17 cellular contexts compared by ENCODE assay signal in the genomic region with DNA sequence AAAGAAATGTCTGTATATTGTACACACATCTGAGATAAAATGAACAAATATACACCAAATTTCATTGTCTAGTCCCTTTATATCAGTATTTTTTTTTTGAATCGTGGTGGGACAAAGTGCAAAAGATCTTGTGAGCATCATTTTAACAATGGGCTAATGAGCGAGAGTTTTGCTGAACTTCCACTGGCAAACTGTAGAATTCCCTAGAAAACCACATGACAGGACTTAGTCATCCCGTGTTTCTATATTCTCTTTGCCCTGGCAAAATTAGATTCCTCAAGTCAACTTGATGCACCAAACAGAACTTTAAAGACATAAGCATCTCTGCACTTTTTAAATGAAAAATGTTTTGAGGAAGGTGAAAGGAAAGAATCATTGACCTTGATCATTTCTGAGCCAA.
"Had no signal": no experiment of that assay in that cellular context is flagged by ENCODE, and none has a peak within 500 bp of the region (broad histone marks: within the 10 kb centered on the region; RNA-seq: fewer than 3 reads in every experiment).

No MANE protein-coding gene starts in this region.

- ATAC-seq: gastroesophageal sphincter; left lobe of liver; natural killer cell treated with Interleukin-12 subunit alpha and Interleukin-12 subunit beta and Interleukin-15 and Interleukin-18, amount 100 ng/mL, for 72 hours; stimulated activated naive B cell treated with anti-CD40 and anti-IgM and Interleukin-4, amounts not matched to agents 10 μg/mL and 1 μg/mL and 100 μg/mL, for 72 hours; stimulated activated naive CD8-positive, alpha-beta T cell treated with anti-CD3 and anti-CD28 coated beads, Interleukin-15, amount 100 ng/mL, for 72 hours had no signal

- FAIRE-seq: pancreas had no signal

- DNase-seq: cortex of kidney; dorsolateral prefrontal cortex; effector CD8-positive, alpha-beta T cell; glutamatergic neuron; islet precursor cell; midbrain; pancreas; retina; stimulated activated CD4-positive, alpha-beta T cell treated with anti-CD3 and anti-CD28 coated beads, Interleukin-2, amount 100 ng/mL, for 24 hours; stimulated activated CD4-positive, alpha-beta T cell treated with anti-CD3 and anti-CD28 coated beads, Interleukin-4, amount 100 ng/mL, for 4 hours; stimulated activated naive B cell treated with anti-CD40 and anti-IgM and Interleukin-4, amounts not matched to agents 10 μg/mL and 1 μg/mL and 100 μg/mL, for 72 hours; stimulated activated naive CD8-positive, alpha-beta T cell treated with anti-CD3 and anti-CD28 coated beads, Interleukin-15, amount 100 ng/mL, for 72 hours; testis; upper lobe of right lung had no signal
